Comparison of ENCODE assay signal across 3 cellular contexts in genomic region chr20:32729334-32729733, GRCh38. TPM values are rescaled to one million over a fixed set of nuclear protein-coding genes. Genes with fewer than 3 reads are reported as not detected.
"Had no signal": no experiment of that assay in that cellular context is flagged by ENCODE, and none has a peak within 500 bp of the region (broad histone marks: within the 10 kb centered on the region; RNA-seq: fewer than 3 reads in every experiment).

No MANE protein-coding gene starts in this region.

RNA-seq across cellular contexts. Expression of gene C20orf203, which starts 55.6 kb away (rescaled TPM):
- total RNA-seq: pulmonary artery endothelial cell, right atrium auricular region had no signal
- polyA plus RNA-seq: smooth muscle cell had no signal
